17 cellular contexts compared by ENCODE assay signal in genomic region chr9:126630458-126631237, GRCh38. TPM values are rescaled to one million over a fixed set of nuclear protein-coding genes. Genes with fewer than 3 reads are reported as not detected.
DNase-seq lines count a peak whose midpoint lies in the region; ATAC-seq and TF ChIP-seq lines count a peak whose summit lies in the region.
"Had no signal": no experiment of that assay in that cellular context is flagged by ENCODE, and none has a peak within 500 bp of the region (broad histone marks: within the 10 kb centered on the region; RNA-seq: fewer than 3 reads in every experiment).

No MANE protein-coding gene starts in this region.

- H3K36me3 Mint-ChIP-seq in activated CD8-positive, alpha-beta T cell treated with anti-CD3 and anti-CD28 coated beads, Interleukin-2, amount 10 ng/mL, durations not matched to agents 7 days and 5 days (ENCODE audit: low read depth), result no peaks in the 10 kb centered on the region
- H3K36me3 Mint-ChIP-seq in activated CD4-positive, alpha-beta memory T cell treated with anti-CD3 and anti-CD28 coated beads, Interleukin-2, amount 10 ng/mL, durations not matched to agents 7 days and 5 days (ENCODE audit: low read depth), result peaks cover 3% of the 10 kb centered on the region

- no peak overlapping the region for H2AFZ ChIP-seq in PC-3 (ENCODE audit: low read length)

- no peaks in the 10 kb centered on the region for H3K4me1 ChIP-seq in PC-3 (ENCODE audit: insufficient read depth, low read length)
- H3K4me1 ChIP-seq: pancreas had no signal

- TF ChIP-seq CTCF in PC-3 (conservative IDR thresholded peaks at IDR 0.05; ENCODE audit: low read depth, low read length), result no peak

- no TSS peak for BruUV-seq in PC-3 (replicated peaks; lab: Mats Ljungman, UMichigan)

- no peaks in the 10 kb centered on the region for H3K9me3 ChIP-seq in PC-3 (ENCODE audit: low read length)
- H3K9me3 ChIP-seq: gastrocnemius medialis, left ventricle myocardium inferior, pancreas had no signal

- peaks cover 59% of the 10 kb centered on the region for H3K27me3 Mint-ChIP-seq in activated CD8-positive, alpha-beta T cell treated with anti-CD3 and anti-CD28 coated beads, Interleukin-2, amount 10 ng/mL, durations not matched to agents 7 days and 5 days (ENCODE audit: low read depth)
- peaks cover 64% of the 10 kb centered on the region for H3K27me3 Mint-ChIP-seq in activated CD4-positive, alpha-beta memory T cell treated with anti-CD3 and anti-CD28 coated beads, Interleukin-2, amount 10 ng/mL, durations not matched to agents 7 days and 5 days

- no peak overlapping the region for H3K27ac Mint-ChIP-seq in activated CD8-positive, alpha-beta T cell treated with anti-CD3 and anti-CD28 coated beads, Interleukin-2, amount 10 ng/mL, durations not matched to agents 7 days and 5 days
- H3K27ac Mint-ChIP-seq in activated CD4-positive, alpha-beta memory T cell treated with anti-CD3 and anti-CD28 coated beads, Interleukin-2, amount 10 ng/mL, durations not matched to agents 7 days and 5 days, result no peak overlapping the region

- H3K9me3 Mint-ChIP-seq in activated CD8-positive, alpha-beta T cell treated with anti-CD3 and anti-CD28 coated beads, Interleukin-2, amount 10 ng/mL, durations not matched to agents 7 days and 5 days (ENCODE audit: insufficient read depth), result no peaks in the 10 kb centered on the region
- H3K9me3 Mint-ChIP-seq in activated CD4-positive, alpha-beta memory T cell treated with anti-CD3 and anti-CD28 coated beads, Interleukin-2, amount 10 ng/mL, durations not matched to agents 7 days and 5 days, result no peaks in the 10 kb centered on the region

- H3K4me3 ChIP-seq in PC-3 (ENCODE audit: low read length), result no peak overlapping the region
- H3K4me3 ChIP-seq: gastrocnemius medialis, left ventricle myocardium inferior, pancreas, SK-N-MC had no signal

- no peaks in the 10 kb centered on the region for H3K9me2 ChIP-seq in PC-3 (replicated peaks; ENCODE audit: low read length)

- H3K79me2 ChIP-seq in PC-3 (ENCODE audit: low read length), result no peaks in the 10 kb centered on the region

- CTCF ChIA-PET in PC-3 (lab: Charles Lee), result no interaction called here
- CTCF ChIA-PET in activated CD8-positive, alpha-beta T cell treated with anti-CD3 and anti-CD28 coated beads, Interleukin-2, amount 10 ng/mL, durations not matched to agents 7 days and 5 days (lab: Charles Lee), result no interaction called here
- CTCF ChIA-PET in activated CD4-positive, alpha-beta memory T cell treated with anti-CD3 and anti-CD28 coated beads, Interleukin-2, amount 10 ng/mL, durations not matched to agents 7 days and 5 days (lab: Charles Lee), result interaction anchor here (1.2 to 1.4 kb wide), 2 partner anchors 26 to 75 kb away, joined by 3 to 5 read pairs; no protein-coding TSS in a partner anchor

- no peaks in the 10 kb centered on the region for H3F3A ChIP-seq in PC-3 (ENCODE audit: low read length, unreplicated experiment)

- H3K36me3 ChIP-seq in PC-3 (ENCODE audit: low read depth, low read length), result no peaks in the 10 kb centered on the region
- H3K36me3 ChIP-seq: gastrocnemius medialis, left ventricle myocardium inferior, pancreas had no signal

- ATAC-seq in PC-3, result no peak; the same call in 1 of the 2 replicates
- no peak for ATAC-seq in activated CD8-positive, alpha-beta T cell treated with anti-CD3 and anti-CD28 coated beads, Interleukin-2, amount 10 ng/mL, durations not matched to agents 7 days and 5 days
- ATAC-seq: gastrocnemius medialis, pancreas had no signal

- no peak overlapping the region for H3K4me2 ChIP-seq in PC-3 (ENCODE audit: low read length)

- POLR2A ChIA-PET in PC-3 (lab: Charles Lee; ENCODE audit: unreplicated experiment), result no interaction called here
- POLR2A ChIA-PET in activated CD8-positive, alpha-beta T cell treated with anti-CD3 and anti-CD28 coated beads, Interleukin-2, amount 10 ng/mL, durations not matched to agents 7 days and 5 days (lab: Charles Lee), result no interaction called here
- POLR2A ChIA-PET in activated CD4-positive, alpha-beta memory T cell treated with anti-CD3 and anti-CD28 coated beads, Interleukin-2, amount 10 ng/mL, durations not matched to agents 7 days and 5 days (lab: Charles Lee), result no interaction called here

- intact Hi-C loops in PC-3 (cut with micrococcal nuclease), result no loop called here

- peaks cover 10% of the 10 kb centered on the region for H3K4me1 Mint-ChIP-seq in activated CD8-positive, alpha-beta T cell treated with anti-CD3 and anti-CD28 coated beads, Interleukin-2, amount 10 ng/mL, durations not matched to agents 7 days and 5 days (ENCODE audit: low read depth)
- H3K4me1 Mint-ChIP-seq in activated CD4-positive, alpha-beta memory T cell treated with anti-CD3 and anti-CD28 coated beads, Interleukin-2, amount 10 ng/mL, durations not matched to agents 7 days and 5 days, result peaks cover 6% of the 10 kb centered on the region

- no peak overlapping the region for H3K27ac ChIP-seq in PC-3 (ENCODE audit: low read length)
- H3K27ac ChIP-seq: gastrocnemius medialis, left ventricle myocardium inferior, pancreas, SK-N-MC had no signal

- no peaks in the 10 kb centered on the region for H4K20me1 ChIP-seq in PC-3 (ENCODE audit: low read length)

- no peak overlapping the region for H3K4me3 Mint-ChIP-seq in activated CD8-positive, alpha-beta T cell treated with anti-CD3 and anti-CD28 coated beads, Interleukin-2, amount 10 ng/mL, durations not matched to agents 7 days and 5 days
- H3K4me3 Mint-ChIP-seq in activated CD4-positive, alpha-beta memory T cell treated with anti-CD3 and anti-CD28 coated beads, Interleukin-2, amount 10 ng/mL, durations not matched to agents 7 days and 5 days, result no peak overlapping the region

- DNase-seq in ACHN, result peak; percentile 77
- DNase-seq in Daoy (ENCODE audit: low read depth), result peak; percentile 80
- DNase-seq in PC-3, result peak; percentile 32
- DNase-seq in glomerular visceral epithelial cell (ENCODE audit: extremely low spot score), result peak; percentile 65
- no peak for DNase-seq in amygdala (lab: John Stamatoyannopoulos, UW)
- DNase-seq in activated CD8-positive, alpha-beta T cell treated with anti-CD3 and anti-CD28 coated beads, Interleukin-2, amount 10 ng/mL, durations not matched to agents 7 days and 5 days, result no peak
- no peak for DNase-seq in COLO829 (ENCODE audit: low spot score)
- no peak for DNase-seq in activated CD4-positive, alpha-beta memory T cell treated with anti-CD3 and anti-CD28 coated beads, Interleukin-2, amount 10 ng/mL, durations not matched to agents 7 days and 5 days
- DNase-seq: anterior cingulate cortex; gastrocnemius medialis; left ventricle myocardium inferior; NCI-H1930; NCI-H748 treated with DMSO at 0.1 percent for 48 hours; stimulated activated CD4-positive, alpha-beta T cell treated with anti-CD3 and anti-CD28 coated beads, Interleukin-4, amount 100 ng/mL, for 24 hours; T1000 had no signal

- H3K27me3 ChIP-seq in PC-3 (ENCODE audit: low read length), result peaks cover 9% of the 10 kb centered on the region

- no peak overlapping the region for H3K9ac ChIP-seq in PC-3 (ENCODE audit: low read length)

- in situ Hi-C loops in ACHN (cut with HindIII; ENCODE audit: low pct_ligation_motif_present, low pct_unique_long_range_greater_than_20kb, low sequenced_read_pairs), result no loop called here

RNA-seq across cellular contexts. Expression of gene LMX1B, which starts 16.9 kb away (rescaled TPM):
- total RNA-seq in Daoy (2014; rRNA removed; shearing (Covaris generic)), result 1.5 and 4.6 TPM in 2 replicates
- total RNA-seq in PC-3 (2014; rRNA removed), result 0.55 and 1.2 TPM in 2 replicates
- total RNA-seq in activated CD8-positive, alpha-beta T cell treated with anti-CD3 and anti-CD28 coated beads, Interleukin-2, amount 10 ng/mL, durations not matched to agents 7 days and 5 days, result not detected
- total RNA-seq in activated CD4-positive, alpha-beta memory T cell treated with anti-CD3 and anti-CD28 coated beads, Interleukin-2, amount 10 ng/mL, durations not matched to agents 7 days and 5 days, result not detected

Comparison
In these comparisons a context has a peak if more than half of its experiments do, and no peak if none do; other contexts are left out.
1. DNase-seq: peak in ACHN (single experiment), Daoy (single experiment), PC-3 (single experiment) and glomerular visceral epithelial cell (single experiment); none in amygdala (0 of 56), activated CD8-positive, alpha-beta T cell treated with anti-CD3 and anti-CD28 coated beads, Interleukin-2, amount 10 ng/mL, durations not matched to agents 7 days and 5 days (single experiment), COLO829 (single experiment) and activated CD4-positive, alpha-beta memory T cell treated with anti-CD3 and anti-CD28 coated beads, Interleukin-2, amount 10 ng/mL, durations not matched to agents 7 days and 5 days (single experiment).